Comparison of ENCODE assay signal across 16 cellular contexts in the genomic region with DNA sequence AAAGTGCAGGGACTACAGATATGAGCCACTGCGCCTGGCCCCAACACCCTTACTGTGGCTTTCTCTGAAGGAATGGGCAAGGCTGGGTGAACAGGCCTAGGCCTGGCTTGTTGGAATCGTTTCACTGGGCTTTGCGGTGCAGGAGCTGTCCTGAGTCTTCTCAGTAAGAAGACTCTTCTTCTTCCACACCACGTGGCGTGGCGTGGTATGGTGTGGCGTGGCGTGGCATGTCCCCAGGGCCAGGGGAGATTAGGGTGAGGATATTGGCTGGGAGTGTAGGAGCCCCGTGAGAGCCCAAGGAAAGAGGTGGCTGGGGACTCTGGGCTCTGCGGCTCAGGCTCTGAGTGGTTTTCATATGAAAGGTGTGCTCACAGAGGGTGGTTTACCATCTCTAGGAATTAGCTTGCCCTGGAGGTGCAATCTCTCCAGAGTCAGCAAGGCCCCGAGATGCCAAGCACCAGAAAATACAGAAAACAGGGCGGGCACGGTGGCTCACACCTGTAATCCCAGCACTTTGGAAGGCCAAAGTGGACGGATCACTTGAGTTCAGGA.
DNase-seq lines count a peak whose midpoint lies in the region; ATAC-seq and TF ChIP-seq lines count a peak whose summit lies in the region.
"Had no signal": no experiment of that assay in that cellular context is flagged by ENCODE, and none has a peak within 500 bp of the region (broad histone marks: within the 10 kb centered on the region; RNA-seq: fewer than 3 reads in every experiment).

No MANE protein-coding gene starts in this region.

- no peaks in the 10 kb centered on the region for H3K9me3 ChIP-seq in neural progenitor cell (ENCODE audit: low read depth)

- CTCF ChIA-PET in WTC11 (lab: Charles Lee) = interaction anchor here (0.7 to 2.8 kb wide), 7 partner anchors 9 to 241 kb away, joined by 3 to 18 read pairs (median 3); no protein-coding TSS in a partner anchor

- no peaks in the 10 kb centered on the region for H3K9me3 Mint-ChIP-seq in activated T-cell treated with anti-CD3 and anti-CD28 coated beads, Interleukin-2, amount 50 U/mL, for 72 hours
- H3K9me3 Mint-ChIP-seq in WTC11 (no peaks in the 10 kb centered on the region), neural progenitor cell (peaks cover under 1% of the 10 kb centered on the region), progenitor cell of endocrine pancreas (ENCODE audit: low read depth) (no peaks in the 10 kb centered on the region)
- H3K9me3 Mint-ChIP-seq: CD8-positive, alpha-beta T cell had no signal

- no peak overlapping the region for H3K4me3 ChIP-seq in neural progenitor cell

- no peaks in the 10 kb centered on the region for H4K20me1 ChIP-seq in neural progenitor cell (ENCODE audit: low read depth)

- no peaks in the 10 kb centered on the region for H3K4me1 ChIP-seq in neural progenitor cell

- H3K27me3 Mint-ChIP-seq in activated T-cell treated with anti-CD3 and anti-CD28 coated beads, Interleukin-2, amount 50 U/mL, for 72 hours (ENCODE audit: low read depth) = no peaks in the 10 kb centered on the region
- H3K27me3 Mint-ChIP-seq in WTC11 (ENCODE audit: low read depth) = no peaks in the 10 kb centered on the region
- no peaks in the 10 kb centered on the region for H3K27me3 Mint-ChIP-seq in neural progenitor cell (ENCODE audit: insufficient read depth, low read depth)
- H3K27me3 Mint-ChIP-seq in progenitor cell of endocrine pancreas = no peaks in the 10 kb centered on the region

- POLR2A ChIA-PET in WTC11 (lab: Charles Lee) = no interaction called here

- no peaks in the 10 kb centered on the region for H3K27me3 ChIP-seq in neural progenitor cell

- peak overlapping the region; percentile 26 for H3K27ac Mint-ChIP-seq in activated T-cell treated with anti-CD3 and anti-CD28 coated beads, Interleukin-2, amount 50 U/mL, for 72 hours
- H3K27ac Mint-ChIP-seq in WTC11 = no peak overlapping the region
- H3K27ac Mint-ChIP-seq in neural progenitor cell = peak overlapping the region; percentile 46
- H3K27ac Mint-ChIP-seq in progenitor cell of endocrine pancreas = no peak overlapping the region
- H3K27ac Mint-ChIP-seq: CD8-positive, alpha-beta T cell had no signal

- peaks cover 13% of the 10 kb centered on the region for H3K4me1 Mint-ChIP-seq in activated T-cell treated with anti-CD3 and anti-CD28 coated beads, Interleukin-2, amount 50 U/mL, for 72 hours (ENCODE audit: low read depth)
- H3K4me1 Mint-ChIP-seq in WTC11 (peaks cover 4% of the 10 kb centered on the region), neural progenitor cell (peaks cover 13% of the 10 kb centered on the region), progenitor cell of endocrine pancreas (ENCODE audit: low read depth) (no peaks in the 10 kb centered on the region)

- H3K4me2 ChIP-seq in neural progenitor cell = no peak overlapping the region

- no peak overlapping the region for H3K9ac ChIP-seq in neural progenitor cell

- no peak for TF ChIP-seq CTCF in WTC11 (IDR thresholded peaks at IDR 0.05)
- TF ChIP-seq CTCF in neural progenitor cell (IDR thresholded peaks at IDR 0.05) = no peak
- no peak for TF ChIP-seq CTCF in progenitor cell of endocrine pancreas (IDR thresholded peaks at IDR 0.05; ENCODE audit: unreplicated experiment)
- no peak for TF ChIP-seq CTCF in omental fat pad (IDR thresholded peaks at IDR 0.05)

- H3K4me3 Mint-ChIP-seq in activated T-cell treated with anti-CD3 and anti-CD28 coated beads, Interleukin-2, amount 50 U/mL, for 72 hours = no peak overlapping the region
- no peak overlapping the region for H3K4me3 Mint-ChIP-seq in WTC11
- H3K4me3 Mint-ChIP-seq in neural progenitor cell = no peak overlapping the region
- H3K4me3 Mint-ChIP-seq in progenitor cell of endocrine pancreas (ENCODE audit: low read depth) = no peak overlapping the region
- H3K4me3 Mint-ChIP-seq: CD14-positive monocyte; CD8-positive, alpha-beta T cell had no signal

- H3F3A ChIP-seq in neural progenitor cell (ENCODE audit: low read depth) = no peaks in the 10 kb centered on the region

- no peaks in the 10 kb centered on the region for H3K79me2 ChIP-seq in neural progenitor cell (ENCODE audit: low read depth)

- no peaks in the 10 kb centered on the region for H3K36me3 Mint-ChIP-seq in activated T-cell treated with anti-CD3 and anti-CD28 coated beads, Interleukin-2, amount 50 U/mL, for 72 hours (ENCODE audit: insufficient read depth in 2 of 2)
- H3K36me3 Mint-ChIP-seq in WTC11 = no peaks in the 10 kb centered on the region
- H3K36me3 Mint-ChIP-seq in neural progenitor cell = no peaks in the 10 kb centered on the region
- H3K36me3 Mint-ChIP-seq in progenitor cell of endocrine pancreas (ENCODE audit: insufficient read depth) = no peaks in the 10 kb centered on the region
- H3K36me3 Mint-ChIP-seq: CD8-positive, alpha-beta T cell had no signal

- H3K36me3 ChIP-seq in neural progenitor cell = no peaks in the 10 kb centered on the region

- no peak overlapping the region for H2AFZ ChIP-seq in neural progenitor cell (replicated peaks)

- no peak overlapping the region for H3K27ac ChIP-seq in neural progenitor cell
- H3K27ac ChIP-seq: 22Rv1, HL-60 had no signal

- ATAC-seq in activated T-cell treated with anti-CD3 and anti-CD28 coated beads, Interleukin-2, amount 50 U/mL, for 72 hours (replicated peaks in 1 of 2) = no peak
- peak; percentile 34; the same call in 1 of the 2 replicates for ATAC-seq in WTC11
- no peak for ATAC-seq in omental fat pad (ENCODE audit: low FRiP score)
- ATAC-seq: CD8-positive, alpha-beta T cell; HCT116 had no signal

- DNase-seq in activated T-cell treated with anti-CD3 and anti-CD28 coated beads, Interleukin-2, amount 50 U/mL, for 72 hours = no peak
- no peak for DNase-seq in activated T-cell treated with anti-CD3 and anti-CD28 coated beads, Interleukin-2, amount 50 U/mL, for 1 hour
- no peak for DNase-seq in WTC11 (ENCODE audit: low spot score)
- DNase-seq in neural progenitor cell (ENCODE audit: low spot score) = no peak
- no peak for DNase-seq in RKO (ENCODE audit: low spot score)
- no peak for DNase-seq in progenitor cell of endocrine pancreas (ENCODE audit: low spot score, unreplicated experiment)
- no peak for DNase-seq in omental fat pad (ENCODE audit: low spot score)
- DNase-seq: CD8-positive, alpha-beta T cell; COR-L47; DND-41; GDM1; GOT3 had no signal

TF ChIP-seq in WTC11, 78 proteins besides CTCF, POLR2A, EP300 and RAD21 (continues in another document):
- TF ChIP-seq KAT7 (CRISPR knock-in tag; IDR thresholded peaks at IDR 0.05; ENCODE audit: borderline replicate concordance) = no peak
- no peak for TF ChIP-seq TEAD4 (CRISPR knock-in tag; IDR thresholded peaks at IDR 0.05)
- TF ChIP-seq, protein P1, sequence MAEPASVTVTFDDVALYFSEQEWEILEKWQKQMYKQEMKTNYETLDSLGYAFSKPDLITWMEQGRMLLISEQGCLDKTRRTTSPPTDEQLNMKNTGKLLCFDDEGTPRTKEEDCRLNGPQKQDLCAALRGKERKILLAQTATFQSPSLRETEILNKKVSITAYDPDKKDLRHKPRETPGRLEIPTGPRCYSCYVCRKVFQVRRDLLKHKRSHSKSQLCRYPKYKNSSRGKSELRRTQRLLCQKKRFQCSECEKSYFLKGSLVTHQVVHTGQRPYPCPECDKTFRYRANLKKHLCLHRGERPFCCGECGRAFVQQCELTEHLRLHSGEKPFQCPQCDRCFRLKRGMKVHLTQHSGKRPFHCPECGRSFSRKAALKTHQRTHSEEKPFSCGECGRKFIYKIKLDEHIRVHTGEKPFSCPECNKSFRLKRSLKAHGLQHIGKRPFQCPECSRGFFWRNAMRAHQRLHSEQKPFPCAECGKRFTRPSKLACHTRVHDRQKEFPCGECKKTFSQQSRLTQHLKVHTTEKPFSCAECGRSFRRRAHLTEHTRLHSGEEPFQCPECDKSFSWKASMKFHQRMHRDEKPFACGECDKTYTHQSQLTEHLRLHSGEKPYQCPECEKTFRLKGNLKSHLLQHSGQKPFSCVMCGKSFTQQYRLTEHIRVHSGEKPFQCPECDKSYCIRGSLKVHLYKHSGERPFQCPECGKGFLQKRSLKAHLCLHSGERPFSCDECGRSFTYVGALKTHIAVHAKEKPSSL (CRISPR knock-in tag; conservative IDR thresholded peaks at IDR 0.05) = no peak
- TF ChIP-seq, protein P2, sequence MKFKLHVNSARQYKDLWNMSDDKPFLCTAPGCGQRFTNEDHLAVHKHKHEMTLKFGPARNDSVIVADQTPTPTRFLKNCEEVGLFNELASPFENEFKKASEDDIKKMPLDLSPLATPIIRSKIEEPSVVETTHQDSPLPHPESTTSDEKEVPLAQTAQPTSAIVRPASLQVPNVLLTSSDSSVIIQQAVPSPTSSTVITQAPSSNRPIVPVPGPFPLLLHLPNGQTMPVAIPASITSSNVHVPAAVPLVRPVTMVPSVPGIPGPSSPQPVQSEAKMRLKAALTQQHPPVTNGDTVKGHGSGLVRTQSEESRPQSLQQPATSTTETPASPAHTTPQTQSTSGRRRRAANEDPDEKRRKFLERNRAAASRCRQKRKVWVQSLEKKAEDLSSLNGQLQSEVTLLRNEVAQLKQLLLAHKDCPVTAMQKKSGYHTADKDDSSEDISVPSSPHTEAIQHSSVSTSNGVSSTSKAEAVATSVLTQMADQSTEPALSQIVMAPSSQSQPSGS (CRISPR knock-in tag; IDR thresholded peaks at IDR 0.05; ENCODE audit: borderline replicate concordance, low read depth) = no peak

Comparison
In these comparisons a context has a peak if more than half of its experiments do, and no peak if none do; other contexts are left out.
1. H3K27ac Mint-ChIP-seq: peak in activated T-cell treated with anti-CD3 and anti-CD28 coated beads, Interleukin-2, amount 50 U/mL, for 72 hours (single experiment) and neural progenitor cell (single experiment); none in WTC11 (single experiment) and progenitor cell of endocrine pancreas (single experiment).